ENCODE assay signal across 1 cellular context in genomic region chr4:106315968-106316772, GRCh38.
TF ChIP-seq lines count a peak whose summit lies in the region.

Gene AIMP1, plus strand, starts transcription at chr4:106316550. Its CDS starts 8,460 bp downstream, at chr4:106325010.
Gene TBCK, minus strand, starts transcription at chr4:106316209. Its CDS starts 7,249 bp downstream, at chr4:106308960.

TF ChIP-seq in HEK293, 187 proteins besides CTCF, POLR2A, EP300 and RAD21 (continued from another document):
- no peak for TF ChIP-seq ZBTB11 (tag by site-specific recombination; conservative IDR thresholded peaks at IDR 0.05; ENCODE audit: low read depth)
- peak; percentile 82 for TF ChIP-seq ZBTB20 (tag by site-specific recombination; IDR thresholded peaks at IDR 0.05)
- TF ChIP-seq ATF2 (tag by site-specific recombination; IDR thresholded peaks at IDR 0.05; ENCODE audit: low read depth): peak; percentile 68
- peak; percentile 71 for TF ChIP-seq PRDM10 (tag by site-specific recombination; IDR thresholded peaks at IDR 0.05)
- TF ChIP-seq SP7 (tag by site-specific recombination; IDR thresholded peaks at IDR 0.05): peak; percentile 53
- TF ChIP-seq ZNF2 (tag by site-specific recombination; IDR thresholded peaks at IDR 0.05): 0 out of 2 replicates have a peak, but pooled peaks have one; percentile 50
- TF ChIP-seq ZBTB48 (tag by site-specific recombination; IDR thresholded peaks at IDR 0.05): peak; percentile 79
- TF ChIP-seq ZNF692 (tag by site-specific recombination; IDR thresholded peaks at IDR 0.05): peak; percentile 56; the same call in 1 of the 2 replicates
- TF ChIP-seq MEIS1 (CRISPR knock-in tag; IDR thresholded peaks at IDR 0.05; ENCODE audit: borderline replicate concordance): no peak
- no peak for TF ChIP-seq ZNF473 (tag by site-specific recombination; IDR thresholded peaks at IDR 0.05)
- TF ChIP-seq ZNF24 (tag by site-specific recombination; IDR thresholded peaks at IDR 0.05): 0 out of 2 replicates have a peak, but pooled peaks have one; percentile 18
- TF ChIP-seq ZIC2 (tag by site-specific recombination; IDR thresholded peaks at IDR 0.05): peak; percentile 84
- peak; percentile 72 for TF ChIP-seq ZNF629 (tag by site-specific recombination; IDR thresholded peaks at IDR 0.05)
- TF ChIP-seq ZNF664 (tag by site-specific recombination; IDR thresholded peaks at IDR 0.05): peak; percentile 34; the same call in 1 of the 2 replicates
- peak; percentile 24; the same call in 1 of the 2 replicates for TF ChIP-seq SP2 (tag by site-specific recombination; IDR thresholded peaks at IDR 0.05)
- peak; percentile 86 for TF ChIP-seq PATZ1 (tag by site-specific recombination; IDR thresholded peaks at IDR 0.05)
- no peak for TF ChIP-seq ZNF529 (tag by site-specific recombination; IDR thresholded peaks at IDR 0.05; ENCODE audit: insufficient replicate concordance)
- TF ChIP-seq SCRT2 (tag by site-specific recombination; IDR thresholded peaks at IDR 0.05): no peak
- TF ChIP-seq KLF8 (tag by site-specific recombination; IDR thresholded peaks at IDR 0.05): peak; percentile 47; the same call in 1 of the 2 replicates
- TF ChIP-seq SP3 (tag by site-specific recombination; IDR thresholded peaks at IDR 0.05): peak; percentile 33; the same call in 1 of the 2 replicates
- TF ChIP-seq ZNF416 (tag by site-specific recombination; IDR thresholded peaks at IDR 0.05): no peak
- peak; percentile 81 for TF ChIP-seq REST (tag by site-specific recombination; IDR thresholded peaks at IDR 0.05)
- TF ChIP-seq ZNF626 (tag by site-specific recombination; IDR thresholded peaks at IDR 0.05): no peak
- TF ChIP-seq ZNF501 (tag by site-specific recombination; IDR thresholded peaks at IDR 0.05): peak; percentile 47; the same call in 1 of the 2 replicates
- TF ChIP-seq ZNF518A (tag by site-specific recombination; conservative IDR thresholded peaks at IDR 0.05; ENCODE audit: low read depth): peak; percentile 78
- TF ChIP-seq ZNF239 (tag by site-specific recombination; IDR thresholded peaks at IDR 0.05): no peak
- TF ChIP-seq ZNF10 (tag by site-specific recombination; IDR thresholded peaks at IDR 0.05): 0 out of 2 replicates have a peak, but pooled peaks have one; percentile 37
- TF ChIP-seq ZNF335 (tag by site-specific recombination; conservative IDR thresholded peaks at IDR 0.05): peak; percentile 100
- peak; percentile 41; the same call in 1 of the 2 replicates for TF ChIP-seq ZBTB8A (tag by site-specific recombination; IDR thresholded peaks at IDR 0.05)
